9 cellular contexts compared by ENCODE assay signal in genomic region chr6:21935561-21936028, GRCh38.
DNase-seq lines count a peak whose midpoint lies in the region; ATAC-seq, FAIRE-seq and TF ChIP-seq lines count a peak whose summit lies in the region.
"Had no signal": no experiment of that assay in that cellular context is flagged by ENCODE, and none has a peak within 500 bp of the region (broad histone marks: within the 10 kb centered on the region; RNA-seq: fewer than 3 reads in every experiment).

No MANE protein-coding gene starts in this region.

- H3K36me3 ChIP-seq in OCI-LY7 (ENCODE audit: insufficient read depth, low read length) (no peaks in the 10 kb centered on the region), fibroblast of lung (ENCODE audit: control insufficient read depth, insufficient read depth, low read length) (no peaks in the 10 kb centered on the region), smooth muscle cell (ENCODE audit: low read depth) (no peaks in the 10 kb centered on the region)

- TF ChIP-seq POLR2A in H54 (IDR thresholded peaks at IDR 0.05; ENCODE audit: low read depth, low read length) = no peak

- H3K27ac ChIP-seq in OCI-LY7 (ENCODE audit: low read depth, low read length, poor library complexity, severe bottlenecking) (no peak overlapping the region), fibroblast of lung (ENCODE audit: insufficient read depth, low read length) (no peak overlapping the region), smooth muscle cell (ENCODE audit: low read depth) (no peak overlapping the region)

- H2AFZ ChIP-seq in OCI-LY7 (ENCODE audit: low read length) (peak overlapping the region; percentile 30; the same call in 1 of the 2 replicates), fibroblast of lung (ENCODE audit: low read length) (no peak overlapping the region), smooth muscle cell (ENCODE audit: low read depth) (no peak overlapping the region)

- H3K9ac ChIP-seq in fibroblast of lung (ENCODE audit: insufficient read depth, low read length) (no peak overlapping the region), smooth muscle cell (ENCODE audit: low read depth) (no peak overlapping the region)

- H3K27me3 ChIP-seq in fibroblast of lung (ENCODE audit: control insufficient read depth, insufficient read depth, low read length) = no peaks in the 10 kb centered on the region
- no peaks in the 10 kb centered on the region for H3K27me3 ChIP-seq in smooth muscle cell (ENCODE audit: low read depth)

- H3K79me2 ChIP-seq in OCI-LY7 (ENCODE audit: insufficient read depth, low read depth, low read length) (no peaks in the 10 kb centered on the region), fibroblast of lung (ENCODE audit: control insufficient read depth, insufficient read depth, low read length) (no peaks in the 10 kb centered on the region), smooth muscle cell (ENCODE audit: low read depth) (no peaks in the 10 kb centered on the region)

- FAIRE-seq in H54 (lab: Jason Lieb, UNC) = peak; percentile 85

- H3K4me1 ChIP-seq in OCI-LY7 (ENCODE audit: insufficient read depth, low read length, poor library complexity, severe bottlenecking) (no peaks in the 10 kb centered on the region), fibroblast of lung (ENCODE audit: control insufficient read depth, extremely low read depth, insufficient read depth, low read length) (no peaks in the 10 kb centered on the region), smooth muscle cell (ENCODE audit: low read depth) (no peaks in the 10 kb centered on the region)

- DNase-seq in ELF-1 (ENCODE audit: low read depth, low spot score) (peak; percentile 73), H54 (ENCODE audit: insufficient read length, low spot score) (no peak), OCI-LY7 (ENCODE audit: low spot score) (peak; percentile 68), fibroblast of lung (ENCODE audit: low read depth in 2 of 2) (peak; percentile 60 to 68), smooth muscle cell (lab: John Stamatoyannopoulos, UW; ENCODE audit: unreplicated experiment) (no peak), SW480 (ENCODE audit: low spot score) (no peak)
- DNase-seq: naive B cell had no signal

- no peak for ATAC-seq in HG03135 (IDR thresholded peaks at IDR 0.05; ENCODE audit: unreplicated experiment)
- ATAC-seq in HG03139 (IDR thresholded peaks at IDR 0.05; ENCODE audit: unreplicated experiment) = no peak

- TF ChIP-seq CTCF in OCI-LY7 (conservative IDR thresholded peaks at IDR 0.05; ENCODE audit: low read length) (peak; percentile 91), fibroblast of lung (conservative IDR thresholded peaks at IDR 0.05 in 1 of 2, IDR thresholded peaks at IDR 0.05 in 1 of 2; ENCODE audit: low read depth in 1 of 2, low read length in 2 of 2) (peak; percentile 59 to 63), smooth muscle cell (IDR thresholded peaks at IDR 0.05; ENCODE audit: borderline replicate concordance, insufficient read depth, poor library complexity, severe bottlenecking) (peak; percentile 45)

- H3K4me3 ChIP-seq in OCI-LY7 (ENCODE audit: low read depth, low read length, poor library complexity, severe bottlenecking) (no peak overlapping the region), fibroblast of lung (replicated peaks in 1 of 4; ENCODE audit: control extremely low read depth in 1 of 4, insufficient read depth in 1 of 4, low read depth in 3 of 4, low read length in 4 of 4) (no peak overlapping the region), smooth muscle cell (no peak overlapping the region)

- CTCF ChIA-PET in OCI-LY7 (lab: Charles Lee; ENCODE audit: unreplicated experiment) = no interaction called here

- H3K9me3 ChIP-seq in OCI-LY7 (ENCODE audit: low read length) = no peaks in the 10 kb centered on the region
- no peaks in the 10 kb centered on the region for H3K9me3 ChIP-seq in fibroblast of lung (ENCODE audit: control insufficient read depth, insufficient read depth, low read depth, low read length)
- H3K9me3 ChIP-seq in smooth muscle cell (replicated peaks; ENCODE audit: low read depth) = no peaks in the 10 kb centered on the region

- H3K4me2 ChIP-seq in OCI-LY7 (ENCODE audit: low read length) = no peak overlapping the region
- no peak overlapping the region for H3K4me2 ChIP-seq in fibroblast of lung (ENCODE audit: extremely low read depth, insufficient read depth, low read length)
- H3K4me2 ChIP-seq in smooth muscle cell = no peak overlapping the region

- 34% methylated on average over 2 of the region's 2 CpGs for WGBS in smooth muscle cell (ENCODE audit: low lambda C conversion rate)

- no peaks in the 10 kb centered on the region for H3K9me2 ChIP-seq in OCI-LY7 (ENCODE audit: insufficient read depth, low read length)

- H4K20me1 ChIP-seq in OCI-LY7 (ENCODE audit: insufficient read depth, low read length) (no peaks in the 10 kb centered on the region), fibroblast of lung (ENCODE audit: control insufficient read depth, extremely low read depth, insufficient read depth, low read length) (no peaks in the 10 kb centered on the region), smooth muscle cell (ENCODE audit: low read depth) (no peaks in the 10 kb centered on the region)

- BruUV-seq in OCI-LY7 (replicated peaks; lab: Mats Ljungman, UMichigan) = no TSS peak

- intact Hi-C loops in OCI-LY7 (cut with micrococcal nuclease; ENCODE audit: unreplicated experiment) = loop anchor here (2.0 to 10.0 kb wide), 2 partner anchors 339 to 1371 kb away; no protein-coding TSS in a partner anchor

- POLR2A ChIA-PET in OCI-LY7 (lab: Charles Lee) = no interaction called here

- H3F3A ChIP-seq in smooth muscle cell (ENCODE audit: low read depth) = no peaks in the 10 kb centered on the region

Comparison
In these comparisons a context has a peak if more than half of its experiments do, and no peak if none do; other contexts are left out.
1. DNase-seq: peak in ELF-1 (single experiment), OCI-LY7 (single experiment) and fibroblast of lung (2 of 2); none in H54 (single experiment), smooth muscle cell (single experiment) and SW480 (single experiment).
2. Peak in every context shown above with its lines, with median percentiles within 50 percentile points of each other: CTCF ChIP-seq.